Comparison of ENCODE assay signal across 14 cellular contexts in the genomic region with DNA sequence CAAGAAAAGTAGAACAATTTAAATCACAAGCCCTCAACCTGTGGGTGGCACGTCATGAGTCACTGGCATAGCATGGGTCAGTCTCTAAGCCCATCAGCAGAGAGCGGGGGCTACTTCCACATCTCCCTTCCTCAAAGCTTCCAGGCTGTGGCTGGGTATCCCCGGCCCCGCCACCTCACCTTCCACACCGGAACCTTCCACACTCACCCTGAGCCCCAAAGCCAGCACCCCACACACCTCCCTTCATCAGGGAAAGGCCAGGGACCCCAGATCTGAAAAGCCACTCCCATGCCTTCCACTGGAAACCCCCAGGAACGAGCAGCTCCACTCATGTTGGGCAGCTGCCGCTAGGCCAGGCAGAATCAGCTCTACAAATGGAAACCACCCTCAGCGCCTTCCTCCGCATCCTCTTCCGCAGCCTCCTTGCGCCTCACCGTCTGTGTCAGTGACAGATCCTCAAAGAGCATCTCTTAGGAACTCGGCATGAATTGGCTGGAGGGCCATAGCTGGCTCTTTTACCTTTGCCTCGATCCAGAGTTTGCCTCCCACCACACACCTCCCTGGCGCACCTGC.
"Had no signal": no experiment of that assay in that cellular context is flagged by ENCODE, and none has a peak within 500 bp of the region (broad histone marks: within the 10 kb centered on the region; RNA-seq: fewer than 3 reads in every experiment).

No MANE protein-coding gene starts in this region.

- H3K9me3 ChIP-seq: adrenal gland, lower lobe of right lung, pancreas, upper lobe of left lung had no signal

- H3K36me3 ChIP-seq: adrenal gland, lower lobe of right lung, pancreas, upper lobe of left lung had no signal

- H3K27me3 ChIP-seq: adrenal gland, pancreas had no signal

- H3K27ac ChIP-seq: epithelial cell of prostate, lower lobe of right lung had no signal

- H3K4me3 ChIP-seq: adrenal gland, lower lobe of right lung, pancreas, upper lobe of left lung had no signal

- DNase-seq: activated CD4-positive, alpha-beta T cell treated with anti-CD3 and anti-CD28 coated beads for 4 hours; activated CD8-positive, alpha-beta T cell treated with anti-CD3 and anti-CD28 coated beads for 36 hours; activated effector memory CD4-positive, alpha-beta T cell treated with Interleukin-2 at 50 U/mL for 16 hours; activated T-cell treated with anti-CD3 and anti-CD28 coated beads, Interleukin-2, amount 50 U/mL, for 4 hours; effector memory CD8-positive, alpha-beta T cell; foreskin melanocyte; kidney glomerular epithelial cell; lower lobe of right lung; stimulated activated CD4-positive, alpha-beta T cell treated with anti-CD3 and anti-CD28 coated beads, Interleukin-1b, Interleukin-23, amount 100 ng/mL, for 48 hours; T-cell had no signal
